Comparison of ENCODE assay signal across 9 cellular contexts in genomic region chr14:91315844-91316267, GRCh38.
DNase-seq lines count a peak whose midpoint lies in the region; ATAC-seq, FAIRE-seq and TF ChIP-seq lines count a peak whose summit lies in the region.
"Had no signal": no experiment of that assay in that cellular context is flagged by ENCODE, and none has a peak within 500 bp of the region (broad histone marks: within the 10 kb centered on the region; RNA-seq: fewer than 3 reads in every experiment).

No MANE protein-coding gene starts in this region.

- POLR2A ChIA-PET in activated CD4-positive, alpha-beta T cell treated with anti-CD3 and anti-CD28 coated beads, Interleukin-2, amount 10 ng/mL, durations not matched to agents 7 days and 5 days (lab: Charles Lee), result no interaction called here

- no peaks in the 10 kb centered on the region for H3K9me3 ChIP-seq in lower lobe of right lung

- H3K4me1 ChIP-seq in lower lobe of right lung, result peaks cover 38% of the 10 kb centered on the region

- no peaks in the 10 kb centered on the region for H3K27me3 Mint-ChIP-seq in activated CD4-positive, alpha-beta T cell treated with anti-CD3 and anti-CD28 coated beads, Interleukin-2, amount 10 ng/mL, durations not matched to agents 7 days and 5 days
- H3K27me3 Mint-ChIP-seq in osteocyte (ENCODE audit: unreplicated experiment), result no peaks in the 10 kb centered on the region

- no peaks in the 10 kb centered on the region for H3K9me3 Mint-ChIP-seq in activated CD4-positive, alpha-beta T cell treated with anti-CD3 and anti-CD28 coated beads, Interleukin-2, amount 10 ng/mL, durations not matched to agents 7 days and 5 days
- H3K9me3 Mint-ChIP-seq in osteocyte (ENCODE audit: unreplicated experiment), result no peaks in the 10 kb centered on the region

- intact Hi-C loops in lower lobe of right lung (cut with DNase I), result no loop called here

- CTCF ChIA-PET in activated CD4-positive, alpha-beta T cell treated with anti-CD3 and anti-CD28 coated beads, Interleukin-2, amount 10 ng/mL, durations not matched to agents 7 days and 5 days (lab: Charles Lee), result interaction anchor here (0.6 to 2.1 kb wide), 7 partner anchors 7 to 159 kb away, joined by 3 to 12 read pairs (median 3); partner anchors contain the start of gene CCDC88C

- no peaks in the 10 kb centered on the region for H3K27me3 ChIP-seq in lower lobe of right lung (ENCODE audit: low read depth)

- no peak for FAIRE-seq in frontal cortex (lab: Jason Lieb, UNC)

- DNase-seq in activated CD4-positive, alpha-beta T cell treated with anti-CD3 and anti-CD28 coated beads, Interleukin-2, amount 10 ng/mL, durations not matched to agents 7 days and 5 days, result peak; percentile 91
- DNase-seq in lower lobe of right lung (no peak), NCI-H345 (lab: John Stamatoyannopoulos, UW) (no peak), frontal cortex (ENCODE audit: low spot score in 2 of 2) (no peak), NCI-H146 treated with DMSO at 0.1 percent for 48 hours (lab: John Stamatoyannopoulos, UW; ENCODE audit: unreplicated experiment) (no peak), osteocyte (ENCODE audit: extremely low spot score, unreplicated experiment) (no peak)

- H3K27ac Mint-ChIP-seq in activated CD4-positive, alpha-beta T cell treated with anti-CD3 and anti-CD28 coated beads, Interleukin-2, amount 10 ng/mL, durations not matched to agents 7 days and 5 days, result peak overlapping the region; percentile 94
- no peak overlapping the region for H3K27ac Mint-ChIP-seq in osteocyte (ENCODE audit: unreplicated experiment)

- H3K4me1 Mint-ChIP-seq in activated CD4-positive, alpha-beta T cell treated with anti-CD3 and anti-CD28 coated beads, Interleukin-2, amount 10 ng/mL, durations not matched to agents 7 days and 5 days, result peaks cover 90% of the 10 kb centered on the region
- H3K4me1 Mint-ChIP-seq in osteocyte (ENCODE audit: unreplicated experiment), result peaks cover 7% of the 10 kb centered on the region

- peaks cover 94% of the 10 kb centered on the region for H3K36me3 Mint-ChIP-seq in activated CD4-positive, alpha-beta T cell treated with anti-CD3 and anti-CD28 coated beads, Interleukin-2, amount 10 ng/mL, durations not matched to agents 7 days and 5 days (ENCODE audit: low read depth)
- no peaks in the 10 kb centered on the region for H3K36me3 Mint-ChIP-seq in osteocyte (ENCODE audit: unreplicated experiment)

- H3K27ac ChIP-seq in lower lobe of right lung, result peak overlapping the region; percentile 36

- ATAC-seq in GM19438 (IDR thresholded peaks at IDR 0.05; ENCODE audit: low read depth, unreplicated experiment) (peak; percentile 75), HG03460 (IDR thresholded peaks at IDR 0.05; ENCODE audit: unreplicated experiment) (peak; percentile 85), lower lobe of right lung (peak; percentile 22 to 41)

- H3K4me3 ChIP-seq in lower lobe of right lung, result no peak overlapping the region

- peak overlapping the region; percentile 74 for H3K4me3 Mint-ChIP-seq in activated CD4-positive, alpha-beta T cell treated with anti-CD3 and anti-CD28 coated beads, Interleukin-2, amount 10 ng/mL, durations not matched to agents 7 days and 5 days
- H3K4me3 Mint-ChIP-seq in osteocyte (ENCODE audit: unreplicated experiment), result no peak overlapping the region
- H3K4me3 Mint-ChIP-seq: neural crest cell had no signal

- peaks cover 61% of the 10 kb centered on the region for H3K36me3 ChIP-seq in lower lobe of right lung

- no peak for TF ChIP-seq CTCF in lower lobe of right lung (IDR thresholded peaks at IDR 0.05)
- no peak for TF ChIP-seq CTCF in osteocyte (IDR thresholded peaks at IDR 0.05)

Comparison
In these comparisons a context has a peak if more than half of its experiments do, and no peak if none do; other contexts are left out.
1. ATAC-seq: peak in every context shown above with its lines; median percentile 85 in HG03460; 75 in GM19438; 32 in lower lobe of right lung.